ENCODE assay signal across 17 cellular contexts in the genomic region with DNA sequence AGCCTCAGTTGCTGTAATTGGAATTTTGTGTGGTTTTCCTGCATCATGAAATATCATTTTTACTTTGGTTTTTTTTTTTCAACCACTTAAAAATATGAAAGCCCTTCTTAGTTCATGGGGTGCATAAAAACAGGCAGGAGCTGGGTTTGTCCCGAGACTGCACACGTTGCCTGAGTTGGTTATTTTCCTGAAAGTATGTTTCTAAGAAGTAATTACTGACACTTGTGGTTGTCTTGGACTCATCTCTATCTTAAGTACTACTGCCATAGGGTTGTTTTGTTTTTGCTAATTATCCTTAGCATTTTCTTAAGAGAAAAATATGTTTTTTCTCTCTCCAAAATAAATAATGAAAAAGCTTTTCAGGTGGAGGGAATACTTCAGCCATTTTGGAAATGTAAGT. TPM values are rescaled to one million over a fixed set of nuclear protein-coding genes. Genes with fewer than 3 reads are reported as not detected.
DNase-seq lines count a peak whose midpoint lies in the region; ATAC-seq and TF ChIP-seq lines count a peak whose summit lies in the region.
"Had no signal": no experiment of that assay in that cellular context is flagged by ENCODE, and none has a peak within 500 bp of the region (broad histone marks: within the 10 kb centered on the region; RNA-seq: fewer than 3 reads in every experiment).

No MANE protein-coding gene starts in this region.

- H3K9me3 ChIP-seq in mesenchymal stem cell (ENCODE audit: control insufficient read depth, low read length), result peaks cover 11% of the 10 kb centered on the region
- H3K9me3 ChIP-seq: BE2C had no signal

- peak overlapping the region; percentile 92 for H3K27ac Mint-ChIP-seq in activated T-cell treated with anti-CD3 and anti-CD28 coated beads, Interleukin-2, amount 50 U/mL, for 72 hours
- peak overlapping the region; percentile 70 for H3K27ac Mint-ChIP-seq in T-helper 2 cell treated with Interferon-gamma antibody and Interleukin-4, amounts not matched to agents 5 μg/mL and 100 μg/mL, for 36 hours

- no peak overlapping the region for H4K91ac ChIP-seq in mesenchymal stem cell (ENCODE audit: low read length)

- no peaks in the 10 kb centered on the region for H3K27me3 ChIP-seq in mesenchymal stem cell (ENCODE audit: control insufficient read depth in 1 of 2, insufficient read depth in 1 of 2, low read length in 2 of 2)
- H3K27me3 ChIP-seq: BE2C had no signal

- H2BK12ac ChIP-seq in mesenchymal stem cell (ENCODE audit: low read length in 2 of 2), result no peak overlapping the region

- peaks cover 27% of the 10 kb centered on the region for H3K79me1 ChIP-seq in mesenchymal stem cell (replicated peaks; ENCODE audit: low read length, poor library complexity, severe bottlenecking)

- H2BK120ac ChIP-seq in mesenchymal stem cell (ENCODE audit: low read depth, low read length), result no peak overlapping the region

- H3K4me3 Mint-ChIP-seq in activated T-cell treated with anti-CD3 and anti-CD28 coated beads, Interleukin-2, amount 50 U/mL, for 72 hours, result peak overlapping the region; percentile 53 to 82
- H3K4me3 Mint-ChIP-seq in activated T-cell treated with anti-CD3 and anti-CD28 coated beads, Interleukin-2, amount 50 U/mL, for 4 hours, result no peak overlapping the region
- peak overlapping the region; percentile 37 for H3K4me3 Mint-ChIP-seq in T-helper 2 cell treated with Interferon-gamma antibody and Interleukin-4, amounts not matched to agents 5 μg/mL and 100 μg/mL, for 36 hours
- H3K4me3 Mint-ChIP-seq: CD4-positive, alpha-beta memory T cell had no signal

- H3K36me3 ChIP-seq in mesenchymal stem cell (ENCODE audit: control insufficient read depth in 1 of 2, insufficient read depth in 2 of 2, low read depth in 1 of 2, low read length in 2 of 2), result peaks cover 23 to 75% of the 10 kb centered on the region in 2 experiments

- no peak for DNase-seq in activated T-cell treated with anti-CD3 and anti-CD28 coated beads, Interleukin-2, amount 50 U/mL, for 72 hours
- DNase-seq in activated T-cell treated with anti-CD3 and anti-CD28 coated beads, Interleukin-2, amount 50 U/mL, for 4 hours, result no peak
- DNase-seq in T-helper 2 cell treated with Interferon-gamma antibody and Interleukin-4, amounts not matched to agents 5 μg/mL and 100 μg/mL, for 36 hours (ENCODE audit: low spot score), result no peak
- no peak for DNase-seq in mesenchymal stem cell
- DNase-seq in dermis blood vessel endothelial cell, result no peak
- DNase-seq in ureter (ENCODE audit: low spot score), result no peak
- DNase-seq in GM20000 (ENCODE audit: low spot score), result no peak
- DNase-seq: BE2C; CD4-positive, alpha-beta memory T cell; DMS79 treated with DMSO at 0.1 percent for 48 hours; Kasumi-1; NCI-H187 treated with DMSO at 0.1 percent for 48 hours; NCI-H2171 treated with DMSO at 0.1 percent for 48 hours; NCI-H510A; NCI-H82; SHP77 had no signal

- no peak overlapping the region for H3K4me3 ChIP-seq in mesenchymal stem cell (ENCODE audit: insufficient read depth in 1 of 2, low read depth in 1 of 2, low read length in 2 of 2)

- no peak overlapping the region for H3K18ac ChIP-seq in mesenchymal stem cell (ENCODE audit: low read depth in 1 of 2, low read length in 2 of 2)

- no peak overlapping the region for H2BK5ac ChIP-seq in mesenchymal stem cell (ENCODE audit: low read depth, low read length, poor library complexity, severe bottlenecking)

- no peak overlapping the region for H3K9ac ChIP-seq in mesenchymal stem cell (ENCODE audit: low read length)

- no peak overlapping the region for H4K8ac ChIP-seq in mesenchymal stem cell (ENCODE audit: low read length)

- H3K36me3 Mint-ChIP-seq in activated T-cell treated with anti-CD3 and anti-CD28 coated beads, Interleukin-2, amount 50 U/mL, for 72 hours (ENCODE audit: insufficient read depth in 2 of 2), result peaks cover 23 to 35% of the 10 kb centered on the region in 2 donors
- H3K36me3 Mint-ChIP-seq in activated T-cell treated with anti-CD3 and anti-CD28 coated beads, Interleukin-2, amount 50 U/mL, for 4 hours (ENCODE audit: insufficient read depth), result peaks cover 64% of the 10 kb centered on the region
- H3K36me3 Mint-ChIP-seq in T-helper 2 cell treated with Interferon-gamma antibody and Interleukin-4, amounts not matched to agents 5 μg/mL and 100 μg/mL, for 36 hours (ENCODE audit: low read depth), result peaks cover 52% of the 10 kb centered on the region

- peak overlapping the region; percentile 19 for H3K27ac ChIP-seq in mesenchymal stem cell (ENCODE audit: low read length, poor library complexity, severe bottlenecking)

- H3K4me1 ChIP-seq in mesenchymal stem cell (ENCODE audit: control insufficient read depth, insufficient read depth, low read depth, low read length), result peaks cover 13% of the 10 kb centered on the region
- H3K4me1 ChIP-seq: BE2C had no signal

- no peak for TF ChIP-seq CTCF in GM20000 (IDR thresholded peaks at IDR 0.05; ENCODE audit: extremely low read depth, missing control alignments)

- H3K27me3 Mint-ChIP-seq in activated T-cell treated with anti-CD3 and anti-CD28 coated beads, Interleukin-2, amount 50 U/mL, for 72 hours (ENCODE audit: low read depth), result no peaks in the 10 kb centered on the region
- no peaks in the 10 kb centered on the region for H3K27me3 Mint-ChIP-seq in activated T-cell treated with anti-CD3 and anti-CD28 coated beads, Interleukin-2, amount 50 U/mL, for 4 hours (ENCODE audit: low read depth)
- H3K27me3 Mint-ChIP-seq in T-helper 2 cell treated with Interferon-gamma antibody and Interleukin-4, amounts not matched to agents 5 μg/mL and 100 μg/mL, for 36 hours (ENCODE audit: low read depth), result no peaks in the 10 kb centered on the region
- H3K27me3 Mint-ChIP-seq: CD4-positive, alpha-beta memory T cell had no signal

- H3K9me3 Mint-ChIP-seq in activated T-cell treated with anti-CD3 and anti-CD28 coated beads, Interleukin-2, amount 50 U/mL, for 72 hours, result peaks cover 6 to 7% of the 10 kb centered on the region in 2 donors
- peaks cover 8% of the 10 kb centered on the region for H3K9me3 Mint-ChIP-seq in activated T-cell treated with anti-CD3 and anti-CD28 coated beads, Interleukin-2, amount 50 U/mL, for 4 hours
- peaks cover 11% of the 10 kb centered on the region for H3K9me3 Mint-ChIP-seq in T-helper 2 cell treated with Interferon-gamma antibody and Interleukin-4, amounts not matched to agents 5 μg/mL and 100 μg/mL, for 36 hours

- H3K14ac ChIP-seq in mesenchymal stem cell (ENCODE audit: low read length in 2 of 2), result no peak overlapping the region

- 92% methylated on average over 2 of the region's 2 CpGs for WGBS in mesenchymal stem cell

- H3K23ac ChIP-seq in mesenchymal stem cell (ENCODE audit: low read length in 2 of 2), result no peak overlapping the region

- no peak overlapping the region for H3K4ac ChIP-seq in mesenchymal stem cell (ENCODE audit: low read depth in 1 of 2, low read length in 2 of 2)

- H2AFZ ChIP-seq in mesenchymal stem cell (ENCODE audit: low read depth, low read length), result no peak overlapping the region

- peak; percentile 61 to 68 for ATAC-seq in activated T-cell treated with anti-CD3 and anti-CD28 coated beads, Interleukin-2, amount 50 U/mL, for 72 hours (replicated peaks in 1 of 2)
- ATAC-seq in activated T-cell treated with anti-CD3 and anti-CD28 coated beads, Interleukin-2, amount 50 U/mL, for 4 hours, result no peak
- peak; percentile 22 for ATAC-seq in GM21528 (IDR thresholded peaks at IDR 0.05; ENCODE audit: low FRiP score, unreplicated experiment)

- H3K4me2 ChIP-seq in mesenchymal stem cell (ENCODE audit: low read length, poor library complexity, severe bottlenecking), result no peak overlapping the region

- no peak overlapping the region for H2AK5ac ChIP-seq in mesenchymal stem cell (ENCODE audit: low read length, severe bottlenecking)

- H2BK15ac ChIP-seq in mesenchymal stem cell (ENCODE audit: low read depth, poor library complexity, severe bottlenecking), result no peak overlapping the region

- H3K4me1 Mint-ChIP-seq in activated T-cell treated with anti-CD3 and anti-CD28 coated beads, Interleukin-2, amount 50 U/mL, for 72 hours (ENCODE audit: low read depth), result peaks cover 42% of the 10 kb centered on the region
- H3K4me1 Mint-ChIP-seq in activated T-cell treated with anti-CD3 and anti-CD28 coated beads, Interleukin-2, amount 50 U/mL, for 4 hours (ENCODE audit: low read depth), result peaks cover 21% of the 10 kb centered on the region
- peaks cover 28% of the 10 kb centered on the region for H3K4me1 Mint-ChIP-seq in T-helper 2 cell treated with Interferon-gamma antibody and Interleukin-4, amounts not matched to agents 5 μg/mL and 100 μg/mL, for 36 hours (ENCODE audit: low read depth)

RNA-seq across cellular contexts. Expression of gene FAM120B, which starts 40.1 kb away (rescaled TPM):
- 10 to 100 TPM; 17.2 to 23.2 TPM for total RNA-seq in activated T-cell treated with anti-CD3 and anti-CD28 coated beads, Interleukin-2, amount 50 U/mL, for 72 hours
- 10 to 100 TPM; 13.8 to 14.3 (median 14.3) TPM for total RNA-seq in activated T-cell treated with anti-CD3 and anti-CD28 coated beads, Interleukin-2, amount 50 U/mL, for 4 hours
- 17.6 TPM for polyA plus RNA-seq in mesenchymal stem cell (2013, experiment 1 of 2)
- 17.4 TPM for polyA plus RNA-seq in mesenchymal stem cell (2013, experiment 2 of 2)
- total RNA-seq in dermis blood vessel endothelial cell, result 12.8 and 18.1 TPM in 2 replicates
- total RNA-seq in ureter, result 54.5 TPM

RNA-seq across cellular contexts. Expression of gene DLL1, which starts 55.8 kb away (rescaled TPM):
- 1 to 10 TPM; 1.7 to 2.3 TPM for total RNA-seq in activated T-cell treated with anti-CD3 and anti-CD28 coated beads, Interleukin-2, amount 50 U/mL, for 72 hours
- 1 to 10 TPM in 2 of 3 donors, under 1 TPM in 1; 0.18 to 1.4 (median 1.0) TPM for total RNA-seq in activated T-cell treated with anti-CD3 and anti-CD28 coated beads, Interleukin-2, amount 50 U/mL, for 4 hours
- polyA plus RNA-seq in mesenchymal stem cell (2013, experiment 1 of 2), result 2.9 TPM
- polyA plus RNA-seq in mesenchymal stem cell (2013, experiment 2 of 2), result 2.3 TPM
- 7.5 and 7.6 TPM in 2 replicates for total RNA-seq in dermis blood vessel endothelial cell
- total RNA-seq in ureter, result 16.1 TPM

Comparison
In these comparisons a context has a peak if more than half of its experiments do, and no peak if none do; other contexts are left out.
1. ATAC-seq: peak in activated T-cell treated with anti-CD3 and anti-CD28 coated beads, Interleukin-2, amount 50 U/mL, for 72 hours (2 of 2) and GM21528 (single experiment); none in activated T-cell treated with anti-CD3 and anti-CD28 coated beads, Interleukin-2, amount 50 U/mL, for 4 hours (0 of 2).